In genomic region chr14:59755388-59755787, GRCh38 we compare ENCODE assay signal across 24 cellular contexts.
DNase-seq lines count a peak whose midpoint lies in the region; ATAC-seq and TF ChIP-seq lines count a peak whose summit lies in the region.
"Had no signal": no experiment of that assay in that cellular context is flagged by ENCODE, and none has a peak within 500 bp of the region (broad histone marks: within the 10 kb centered on the region; RNA-seq: fewer than 3 reads in every experiment).

No MANE protein-coding gene starts in this region.

- no peak overlapping the region for H3K4me2 ChIP-seq in mesendoderm (ENCODE audit: low read length)
- H3K4me2 ChIP-seq: A549; BLaER1 treated with 17β-estradiol and CSF1 and Interleukin-3, amounts not matched to agents 10 nM and 100 nM had no signal

- TF ChIP-seq CTCF in dorsolateral prefrontal cortex (IDR thresholded peaks at IDR 0.05 in 54 of 56, conservative IDR thresholded peaks at IDR 0.05 in 2 of 56; ENCODE audit: low read depth in 1 of 56, partially characterized antibody in 56 of 56) = no peak

- ATAC-seq in GM18868 (IDR thresholded peaks at IDR 0.05; ENCODE audit: unreplicated experiment) (no peak), GM21423 (IDR thresholded peaks at IDR 0.05; ENCODE audit: unreplicated experiment) (no peak)
- ATAC-seq: A549, HCT116, Panc1 had no signal

- in situ Hi-C loops in G401 (cut with HindIII; ENCODE audit: low sequenced_read_pairs) = no loop called here

- H3K9me3 ChIP-seq in effector memory CD4-positive, alpha-beta T cell (ENCODE audit: control insufficient read depth, low read length) = no peaks in the 10 kb centered on the region
- H3K9me3 ChIP-seq: A549; BLaER1 treated with 17β-estradiol and CSF1 and Interleukin-3, amounts not matched to agents 10 nM and 100 nM; MG63 had no signal

- H3K18ac ChIP-seq in mesendoderm (ENCODE audit: low read length) = no peak overlapping the region

- H3K27me3 ChIP-seq in dorsolateral prefrontal cortex (no peaks in the 10 kb centered on the region), mesendoderm (ENCODE audit: insufficient read depth, low read length, poor library complexity) (no peaks in the 10 kb centered on the region)
- no peaks in the 10 kb centered on the region for H3K27me3 ChIP-seq in effector memory CD4-positive, alpha-beta T cell (replicated peaks; ENCODE audit: control insufficient read depth, insufficient read depth, low read length, poor library complexity, severe bottlenecking)
- H3K27me3 ChIP-seq: BLaER1 treated with 17β-estradiol and CSF1 and Interleukin-3, amounts not matched to agents 10 nM and 100 nM; MG63 had no signal

- no peak overlapping the region for H2BK120ac ChIP-seq in mesendoderm (ENCODE audit: low read depth, low read length)

- H3K23ac ChIP-seq in mesendoderm (ENCODE audit: low read length) = no peak overlapping the region

- H2AK5ac ChIP-seq in mesendoderm (ENCODE audit: low read length) = no peak overlapping the region

- peak overlapping the region; percentile 13 for H4K8ac ChIP-seq in mesendoderm (ENCODE audit: low read depth, low read length)

- no peak overlapping the region for H2BK5ac ChIP-seq in mesendoderm (ENCODE audit: low read length)

- DNase-seq in G401 (ENCODE audit: low spot score) (peak; percentile 40), NCI-H82 (lab: John Stamatoyannopoulos, UW) (peak; percentile 92), dorsolateral prefrontal cortex (peak in 1 of 10 donors; percentile 20), mesendoderm (no peak)
- DNase-seq in effector memory CD4-positive, alpha-beta T cell = no peak
- DNase-seq: AML-193; CD4-positive, alpha-beta T cell; COR-L47; DMS53; IMR-90; KG1; MG63; NCI-H1105 treated with DMSO at 0.1 percent for 48 hours; NCI-H146; NCI-H2029; NCI-H748 treated with DMSO at 0.1 percent for 48 hours; SHP77 had no signal

- intact Hi-C loops in dorsolateral prefrontal cortex (cut with DNase I) = no loop called here

- H2BK15ac ChIP-seq in mesendoderm (replicated peaks; ENCODE audit: low read depth) = no peak overlapping the region

- peaks cover 5% of the 10 kb centered on the region for H3K4me1 ChIP-seq in mesendoderm (ENCODE audit: control insufficient read depth, low read depth, low read length)
- no peaks in the 10 kb centered on the region for H3K4me1 ChIP-seq in effector memory CD4-positive, alpha-beta T cell (ENCODE audit: control insufficient read depth, insufficient read depth, low read length, poor library complexity, severe bottlenecking)
- H3K4me1 ChIP-seq: A549; BLaER1 treated with 17β-estradiol and CSF1 and Interleukin-3, amounts not matched to agents 10 nM and 100 nM had no signal

- no peaks in the 10 kb centered on the region for H3K79me1 ChIP-seq in mesendoderm (ENCODE audit: low read length)

- H3K4ac ChIP-seq in mesendoderm (ENCODE audit: low read depth, low read length) = no peak overlapping the region

- H4K5ac ChIP-seq in mesendoderm (ENCODE audit: low read length) = no peak overlapping the region

- no peaks in the 10 kb centered on the region for H3K79me2 ChIP-seq in mesendoderm (ENCODE audit: control insufficient read depth, insufficient read depth, low read length)

- no peak overlapping the region for H3K9ac ChIP-seq in mesendoderm (ENCODE audit: low read length)
- H3K9ac ChIP-seq: BLaER1 treated with 17β-estradiol and CSF1 and Interleukin-3, amounts not matched to agents 10 nM and 100 nM had no signal

- H3K27ac ChIP-seq in dorsolateral prefrontal cortex (peak overlapping the region in 41 of 59 donors; percentile 1 to 74 (median 40)), mesendoderm (ENCODE audit: low read depth, low read length) (no peak overlapping the region)
- no peak overlapping the region for H3K27ac ChIP-seq in effector memory CD4-positive, alpha-beta T cell (ENCODE audit: insufficient read depth, low read length, poor library complexity, severe bottlenecking)
- H3K27ac ChIP-seq: A549; BLaER1 treated with 17β-estradiol and CSF1 and Interleukin-3, amounts not matched to agents 10 nM and 100 nM; RWPE1 had no signal

- H3K4me3 ChIP-seq in dorsolateral prefrontal cortex (no peak overlapping the region), mesendoderm (ENCODE audit: low read length) (no peak overlapping the region)
- H3K4me3 ChIP-seq in effector memory CD4-positive, alpha-beta T cell (ENCODE audit: insufficient read depth, low read depth, low read length, poor library complexity, severe bottlenecking) = no peak overlapping the region
- H3K4me3 ChIP-seq: A549; BLaER1 treated with 17β-estradiol and CSF1 and Interleukin-3, amounts not matched to agents 10 nM and 100 nM; MG63 had no signal

- no peaks in the 10 kb centered on the region for H3K36me3 ChIP-seq in mesendoderm (ENCODE audit: control insufficient read depth, insufficient read depth, low read length)
- no peaks in the 10 kb centered on the region for H3K36me3 ChIP-seq in effector memory CD4-positive, alpha-beta T cell (ENCODE audit: control insufficient read depth, insufficient read depth, low read length)
- H3K36me3 ChIP-seq: BLaER1 treated with 17β-estradiol and CSF1 and Interleukin-3, amounts not matched to agents 10 nM and 100 nM; MG63 had no signal

- no peak overlapping the region for H3K56ac ChIP-seq in mesendoderm (ENCODE audit: low read length)

Comparison
In these comparisons a context has a peak if more than half of its experiments do, and no peak if none do; other contexts are left out.
1. DNase-seq: peak in G401 (single experiment) and NCI-H82 (single experiment); none in mesendoderm (single experiment) and effector memory CD4-positive, alpha-beta T cell (0 of 3).
2. H3K27ac ChIP-seq: peak in dorsolateral prefrontal cortex (41 of 59); none in mesendoderm (single experiment) and effector memory CD4-positive, alpha-beta T cell (single experiment).